Comparison of ENCODE assay signal across 16 cellular contexts in genomic region chr16:58378401-58378800, GRCh38. TPM values are rescaled to one million over a fixed set of nuclear protein-coding genes. Genes with fewer than 3 reads are reported as not detected.
A peak's percentile ranks its signal among the peaks of the same experiment; 100 is the strongest.
DNase-seq lines count a peak whose midpoint lies in the region; ATAC-seq lines count a peak whose summit lies in the region.
"Had no signal": no experiment of that assay in that cellular context is flagged by ENCODE, and none has a peak within 500 bp of the region (broad histone marks: within the 10 kb centered on the region; RNA-seq: fewer than 3 reads in every experiment).

No MANE protein-coding gene starts in this region.

- no peak for ATAC-seq in aorta (ENCODE audit: low FRiP score)
- ATAC-seq: K562 had no signal

- H3K27ac ChIP-seq in GM23248 (no peak overlapping the region), aorta (ENCODE audit: low read depth in 1 of 2, low read length in 2 of 2) (no peak overlapping the region)

- H3K9me3 ChIP-seq in GM23248 (ENCODE audit: low read depth) (no peaks in the 10 kb centered on the region), aorta (ENCODE audit: control insufficient read depth, low read length) (peaks cover 2% of the 10 kb centered on the region)

- no peaks in the 10 kb centered on the region for H3F3A ChIP-seq in GM23248 (ENCODE audit: insufficient read depth)

- intact Hi-C loops in aorta (cut with DNase I): no loop called here

- H3K9me2 ChIP-seq in GM23248 (ENCODE audit: insufficient read depth): no peaks in the 10 kb centered on the region

- H3K4me1 ChIP-seq in GM23248 (ENCODE audit: insufficient read depth) (peaks cover 9% of the 10 kb centered on the region; the same call in 1 of the 2 replicates), aorta (ENCODE audit: control insufficient read depth in 1 of 2, insufficient read depth in 2 of 2, low read length in 2 of 2) (no peaks in the 10 kb centered on the region)

- H3K4me3 ChIP-seq in GM23248 (no peak overlapping the region), aorta (ENCODE audit: low read length in 2 of 2) (no peak overlapping the region)
- H3K4me3 ChIP-seq: K562 had no signal

- no peak overlapping the region for H2AFZ ChIP-seq in GM23248

- H4K20me1 ChIP-seq in GM23248 (ENCODE audit: insufficient read depth): no peaks in the 10 kb centered on the region

- DNase-seq in GM23248 (peak; percentile 22), M059J (ENCODE audit: low read depth) (peak; percentile 24), dermis blood vessel endothelial cell (peak; percentile 73), kidney tubule cell (ENCODE audit: low spot score) (peak; percentile 27), mucosa of gallbladder (ENCODE audit: low spot score) (no peak), DMS153 treated with DMSO at 0.1 percent for 48 hours (lab: John Stamatoyannopoulos, UW; ENCODE audit: unreplicated experiment) (no peak), aorta (no peak)
- no peak for DNase-seq in stimulated activated naive CD4-positive, alpha-beta T cell treated with Interleukin-2 at 50 U/mL for 16 hours (lab: John Stamatoyannopoulos, UW)
- DNase-seq: DND-41, GDM1, GOT3, NCI-H1694 treated with DMSO at 0.1 percent for 48 hours, NCI-H2107, NCI-H2227 treated with DMSO at 0.1 percent for 48 hours, NCI-H510A treated with DMSO at 0.1 percent for 48 hours had no signal

- H3K4me2 ChIP-seq in GM23248 (ENCODE audit: unreplicated experiment): no peak overlapping the region

- in situ Hi-C loops in GM23248 (cut with MboI): no loop called here

- H3K27me3 ChIP-seq in GM23248 (replicated peaks; ENCODE audit: insufficient read depth) (no peaks in the 10 kb centered on the region), aorta (ENCODE audit: control insufficient read depth in 1 of 2, insufficient read depth in 2 of 2, low read length in 1 of 2) (peaks cover 0 to 4% of the 10 kb centered on the region in 2 donors)

- H3K79me2 ChIP-seq in GM23248 (ENCODE audit: insufficient read depth): no peaks in the 10 kb centered on the region

- no peaks in the 10 kb centered on the region for H3K36me3 ChIP-seq in GM23248 (ENCODE audit: low read depth)
- no peaks in the 10 kb centered on the region for H3K36me3 ChIP-seq in aorta (ENCODE audit: control insufficient read depth in 1 of 2, insufficient read depth in 2 of 2, low read length in 1 of 2)

- H3K9ac ChIP-seq in GM23248: no peak overlapping the region

RNA-seq across cellular contexts. Expression of gene GINS3, which starts 13.9 kb away (rescaled TPM):
- 2.9 and 7.7 TPM in 2 replicates for total RNA-seq in GM23248 (2014; rRNA removed; shearing (Covaris generic))
- 2.7 and 2.9 TPM in 2 replicates for polyA plus RNA-seq in GM23248 (2016; fragmentation: Nextera tagmentation; extraction: Ambion mirVana)
- 26.3 and 27.1 TPM in 2 replicates for total RNA-seq in M059J (2014; rRNA removed; shearing (Covaris generic))
- 7.8 and 13.9 TPM in 2 replicates for total RNA-seq in dermis blood vessel endothelial cell
- 2.7 TPM for total RNA-seq in mucosa of gallbladder
- 1 to 10 TPM; 1.8 to 2.2 TPM for total RNA-seq in aorta
- 1 to 10 TPM in 1 of 2 donors, under 1 TPM in 1; 0.59 to 1.0 TPM for polyA plus RNA-seq in aorta

Comparison
In these comparisons a context has a peak if more than half of its experiments do, and no peak if none do; other contexts are left out.
1. DNase-seq: peak in GM23248 (single experiment), M059J (single experiment), dermis blood vessel endothelial cell (single experiment) and kidney tubule cell (single experiment); none in mucosa of gallbladder (single experiment), DMS153 treated with DMSO at 0.1 percent for 48 hours (single experiment), stimulated activated naive CD4-positive, alpha-beta T cell treated with Interleukin-2 at 50 U/mL for 16 hours (single experiment) and aorta (0 of 2).